ENCODE assay signal across 15 cellular contexts in the genomic region with DNA sequence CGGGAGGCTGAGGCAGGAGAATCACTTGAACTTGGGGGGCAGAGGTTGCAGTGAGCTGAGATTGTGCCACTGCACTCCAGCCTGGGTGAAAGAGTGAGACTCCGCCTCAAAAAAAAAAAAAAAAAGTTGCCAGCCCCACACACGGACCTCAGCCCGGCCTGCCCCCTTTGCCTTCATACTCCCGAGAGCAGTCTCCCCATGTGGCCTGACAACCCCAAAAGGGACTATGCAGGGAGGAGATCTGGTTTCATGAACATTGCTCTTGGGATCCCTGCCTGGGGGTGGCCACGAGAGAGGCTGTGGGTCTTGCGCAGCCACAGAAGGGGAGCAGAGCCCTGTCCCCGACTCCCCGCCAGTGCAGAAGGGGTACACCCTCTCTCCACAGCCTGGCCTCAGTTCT. TPM values are rescaled to one million over a fixed set of nuclear protein-coding genes. Genes with fewer than 3 reads are reported as not detected.
DNase-seq lines count a peak whose midpoint lies in the region; ATAC-seq and TF ChIP-seq lines count a peak whose summit lies in the region.
"Had no signal": no experiment of that assay in that cellular context is flagged by ENCODE, and none has a peak within 500 bp of the region (broad histone marks: within the 10 kb centered on the region; RNA-seq: fewer than 3 reads in every experiment).

No MANE protein-coding gene starts in this region.

- no peaks in the 10 kb centered on the region for H3K9me3 ChIP-seq in neural progenitor cell (ENCODE audit: low read depth)

- TF ChIP-seq CTCF in GM23338 (conservative IDR thresholded peaks at IDR 0.05; ENCODE audit: low read depth in 2 of 2) (no peak), neural progenitor cell (IDR thresholded peaks at IDR 0.05) (no peak), GM10248 (IDR thresholded peaks at IDR 0.05; ENCODE audit: control extremely low read depth, extremely low read depth, low read depth, missing control alignments) (no peak)

- no peaks in the 10 kb centered on the region for H3K9me2 ChIP-seq in GM23338 (ENCODE audit: insufficient read depth)

- H4K20me1 ChIP-seq in GM23338 (replicated peaks; ENCODE audit: insufficient read depth) (no peaks in the 10 kb centered on the region), neural progenitor cell (ENCODE audit: low read depth) (no peaks in the 10 kb centered on the region)

- H3K4me2 ChIP-seq in GM23338 (no peak overlapping the region), neural progenitor cell (no peak overlapping the region)

- H3K4me1 Mint-ChIP-seq in GM23338 (peaks cover 4% of the 10 kb centered on the region), neural progenitor cell (peaks cover 3% of the 10 kb centered on the region)
- H3K4me1 Mint-ChIP-seq in activated T-cell treated with anti-CD3 and anti-CD28 coated beads, Interleukin-2, amount 50 U/mL, for 24 hours (ENCODE audit: low read depth), result peaks cover 39% of the 10 kb centered on the region

- POLR2A ChIA-PET in GM10248 (lab: Yijun Ruan, JAX), result no interaction called here

- H3K36me3 ChIP-seq in GM23338 (ENCODE audit: insufficient read depth) (no peaks in the 10 kb centered on the region), neural progenitor cell (no peaks in the 10 kb centered on the region)

- no peak overlapping the region for H3K4me3 ChIP-seq in GM23338
- no peak overlapping the region for H3K4me3 ChIP-seq in neural progenitor cell
- H3K4me3 ChIP-seq: GM12878 had no signal

- H3K27ac ChIP-seq in GM23338 (ENCODE audit: low read depth) (no peak overlapping the region), neural progenitor cell (no peak overlapping the region)

- CTCF ChIA-PET in GM10248 (lab: Yijun Ruan, JAX), result interaction anchor here (0.9 to 6.3 kb wide), 5 partner anchors 11 to 214 kb away, joined by 3 to 106 read pairs (median 51); partner anchors contain the start of gene ASF1B

- no peak overlapping the region for H3K9ac ChIP-seq in neural progenitor cell

- H3K9me3 Mint-ChIP-seq in GM23338 (no peaks in the 10 kb centered on the region), neural progenitor cell (no peaks in the 10 kb centered on the region)
- H3K9me3 Mint-ChIP-seq in activated T-cell treated with anti-CD3 and anti-CD28 coated beads, Interleukin-2, amount 50 U/mL, for 24 hours, result no peaks in the 10 kb centered on the region
- H3K9me3 Mint-ChIP-seq: CD4-positive, alpha-beta memory T cell had no signal

- no peak overlapping the region for H3K27ac Mint-ChIP-seq in GM23338
- H3K27ac Mint-ChIP-seq in neural progenitor cell, result no peak overlapping the region
- no peak overlapping the region for H3K27ac Mint-ChIP-seq in activated T-cell treated with anti-CD3 and anti-CD28 coated beads, Interleukin-2, amount 50 U/mL, for 24 hours

- H3K36me3 Mint-ChIP-seq in GM23338 (ENCODE audit: low read depth), result no peaks in the 10 kb centered on the region
- no peaks in the 10 kb centered on the region for H3K36me3 Mint-ChIP-seq in neural progenitor cell
- H3K36me3 Mint-ChIP-seq in activated T-cell treated with anti-CD3 and anti-CD28 coated beads, Interleukin-2, amount 50 U/mL, for 24 hours (ENCODE audit: low read depth), result no peaks in the 10 kb centered on the region
- H3K36me3 Mint-ChIP-seq: CD4-positive, alpha-beta memory T cell had no signal

- H3K4me1 ChIP-seq in GM23338 (ENCODE audit: insufficient read depth), result 0 out of 2 replicates have a peak, but pooled peaks cover 3% of the 10 kb centered on the region
- H3K4me1 ChIP-seq in neural progenitor cell, result no peaks in the 10 kb centered on the region

- no peak for DNase-seq in GM23338 (ENCODE audit: low spot score)
- peak; percentile 59 for DNase-seq in NCI-H69 (lab: John Stamatoyannopoulos, UW)
- DNase-seq in neural progenitor cell (ENCODE audit: low spot score), result peak; percentile 18
- DNase-seq in activated T-cell treated with anti-CD3 and anti-CD28 coated beads, Interleukin-2, amount 50 U/mL, for 24 hours, result no peak
- DNase-seq in NCI-H2081 treated with DMSO at 0.1 percent for 48 hours (lab: John Stamatoyannopoulos, UW), result no peak
- DNase-seq in GM10248 (ENCODE audit: extremely low spot score), result no peak
- DNase-seq: C1 segment of cervical spinal cord; Calu3; CD4-positive, alpha-beta memory T cell; COR-L47; DMS53; DMS79 treated with DMSO at 0.1 percent for 48 hours; GOT3; HCEC 1CT had no signal

- H3K79me2 ChIP-seq in GM23338 (replicated peaks; ENCODE audit: insufficient read depth), result no peaks in the 10 kb centered on the region
- H3K79me2 ChIP-seq in neural progenitor cell (ENCODE audit: low read depth), result no peaks in the 10 kb centered on the region

- H3K27me3 Mint-ChIP-seq in GM23338 (ENCODE audit: insufficient read depth, low read depth, poor library complexity) (peaks cover 27% of the 10 kb centered on the region), neural progenitor cell (ENCODE audit: insufficient read depth, low read depth) (peaks cover 2% of the 10 kb centered on the region)
- H3K27me3 Mint-ChIP-seq in activated T-cell treated with anti-CD3 and anti-CD28 coated beads, Interleukin-2, amount 50 U/mL, for 24 hours, result no peaks in the 10 kb centered on the region
- H3K27me3 Mint-ChIP-seq: CD4-positive, alpha-beta memory T cell had no signal

- no peak overlapping the region for H2AFZ ChIP-seq in GM23338
- H2AFZ ChIP-seq in neural progenitor cell (replicated peaks), result no peak overlapping the region

- no peaks in the 10 kb centered on the region for H3K27me3 ChIP-seq in GM23338 (ENCODE audit: insufficient read depth)
- H3K27me3 ChIP-seq in neural progenitor cell, result no peaks in the 10 kb centered on the region

- H3K4me3 Mint-ChIP-seq in GM23338 (no peak overlapping the region), neural progenitor cell (no peak overlapping the region)
- H3K4me3 Mint-ChIP-seq in activated T-cell treated with anti-CD3 and anti-CD28 coated beads, Interleukin-2, amount 50 U/mL, for 24 hours, result no peak overlapping the region

- H3F3A ChIP-seq in GM23338 (replicated peaks; ENCODE audit: low read depth) (peaks cover 11% of the 10 kb centered on the region; the same call in 1 of the 2 replicates), neural progenitor cell (ENCODE audit: low read depth) (no peaks in the 10 kb centered on the region)

- peak; percentile 11; the same call in 2 of the 3 replicates for ATAC-seq in GM23338
- ATAC-seq: GM12878 had no signal

TF ChIP-seq in GM23338, 12 proteins besides CTCF, POLR2A, EP300 and RAD21 (continues in another document):
- no peak for TF ChIP-seq EZH2 (IDR thresholded peaks at IDR 0.05; ENCODE audit: low read depth, unreplicated experiment)
- no peak for TF ChIP-seq CREB1 (CRISPR knock-in tag; IDR thresholded peaks at IDR 0.05; ENCODE audit: low read depth)
- TF ChIP-seq NANOG (IDR thresholded peaks at IDR 0.05; ENCODE audit: borderline replicate concordance), result no peak

RNA-seq across cellular contexts. Expression of gene ADGRE5, which starts 30.9 kb away (rescaled TPM):
- 1.5 and 5.5 TPM in 2 replicates for total RNA-seq in GM23338 (2014; rRNA removed; shearing (Covaris generic))
- 1.4 and 2.1 TPM in 2 replicates for polyA plus RNA-seq in GM23338 (2016; fragmentation: Nextera tagmentation; extraction: Ambion mirVana)
- total RNA-seq in neural progenitor cell (ENCODE audit: low replicate concordance), result 1.1 and 1.5 TPM in 2 replicates

Comparison
In these comparisons a context has a peak if more than half of its experiments do, and no peak if none do; other contexts are left out.
1. DNase-seq: peak in NCI-H69 (single experiment) and neural progenitor cell (single experiment); none in GM23338 (single experiment), activated T-cell treated with anti-CD3 and anti-CD28 coated beads, Interleukin-2, amount 50 U/mL, for 24 hours (single experiment), NCI-H2081 treated with DMSO at 0.1 percent for 48 hours (single experiment) and GM10248 (single experiment).